Comparison of ENCODE assay signal across 31 cellular contexts in genomic region chr2:137521653-137522052, GRCh38.
"Had no signal": no experiment of that assay in that cellular context is flagged by ENCODE, and none has a peak within 500 bp of the region (broad histone marks: within the 10 kb centered on the region; RNA-seq: fewer than 3 reads in every experiment).

No MANE protein-coding gene starts in this region.

- H3K9me3 ChIP-seq: gastrocnemius medialis, neutrophil, right lobe of liver, uterus had no signal

- H3K9me3 Mint-ChIP-seq: activated CD4-positive, alpha-beta memory T cell treated with anti-CD3 and anti-CD28 coated beads for 36 hours; activated T-cell treated with anti-CD3 and anti-CD28 coated beads, Interleukin-2, amount 50 U/mL, for 24 hours; nephron; stimulated activated memory B cell treated with anti-CD40 and anti-IgM and Interleukin-4, amounts not matched to agents 10 μg/mL and 1 μg/mL and 100 μg/mL, for 72 hours; stimulated activated naive CD8-positive, alpha-beta T cell treated with anti-CD3 and anti-CD28 coated beads, Interleukin-15, amount 100 ng/mL, for 72 hours; type B pancreatic cell had no signal

- H3K4me3 ChIP-seq: coronary artery, dorsolateral prefrontal cortex, gastrocnemius medialis, hepatocyte, right lobe of liver, smooth muscle cell, uterus had no signal

- H3K4me3 Mint-ChIP-seq: activated CD4-positive, alpha-beta memory T cell treated with anti-CD3 and anti-CD28 coated beads for 36 hours; activated T-cell treated with anti-CD3 and anti-CD28 coated beads, Interleukin-2, amount 50 U/mL, for 24 hours; nephron; stimulated activated memory B cell treated with anti-CD40 and anti-IgM and Interleukin-4, amounts not matched to agents 10 μg/mL and 1 μg/mL and 100 μg/mL, for 72 hours; stimulated activated naive CD8-positive, alpha-beta T cell treated with anti-CD3 and anti-CD28 coated beads, Interleukin-15, amount 100 ng/mL, for 72 hours; type B pancreatic cell had no signal

- H3K4me2 ChIP-seq: hepatocyte, smooth muscle cell had no signal

- H3K27me3 ChIP-seq: brain microvascular endothelial cell, gastrocnemius medialis, hepatocyte, neutrophil, right lobe of liver, uterus had no signal

- ATAC-seq: gastrocnemius medialis; left ventricle myocardium superior; stimulated activated memory B cell treated with anti-CD40 and anti-IgM and Interleukin-4, amounts not matched to agents 10 μg/mL and 1 μg/mL and 100 μg/mL, for 72 hours; stimulated activated naive CD8-positive, alpha-beta T cell treated with anti-CD3 and anti-CD28 coated beads, Interleukin-15, amount 100 ng/mL, for 72 hours had no signal

- H3K4me1 ChIP-seq: gastrocnemius medialis, right lobe of liver, uterus had no signal

- H3K4me1 Mint-ChIP-seq: nephron; stimulated activated memory B cell treated with anti-CD40 and anti-IgM and Interleukin-4, amounts not matched to agents 10 μg/mL and 1 μg/mL and 100 μg/mL, for 72 hours; stimulated activated naive CD8-positive, alpha-beta T cell treated with anti-CD3 and anti-CD28 coated beads, Interleukin-15, amount 100 ng/mL, for 72 hours had no signal

- FAIRE-seq: astrocyte, TTC549 had no signal

- DNase-seq: activated CD4-positive, alpha-beta memory T cell treated with anti-CD3 and anti-CD28 coated beads for 36 hours; activated CD4-positive, alpha-beta T cell treated with anti-CD3 and anti-CD28 coated beads for 48 hours; activated CD8-positive, alpha-beta memory T cell treated with anti-CD3 and anti-CD28 coated beads, Interleukin-2, amount 50 U/mL, for 48 hours; activated gamma-delta T cell; activated naive CD4-positive, alpha-beta T cell treated with anti-CD3 and anti-CD28 coated beads, Interleukin-2, amount 50 U/mL, for 16 hours; activated T-cell treated with anti-CD3 and anti-CD28 coated beads, Interleukin-2, amount 50 U/mL, for 24 hours; amniotic stem cell; brain microvascular endothelial cell; dorsolateral prefrontal cortex; effector memory CD4-positive, alpha-beta T cell; gastrocnemius medialis; islet precursor cell; left ventricle myocardium superior; right lobe of liver; stimulated activated CD4-positive, alpha-beta T cell treated with anti-CD3 and anti-CD28 coated beads, Interleukin-1b, Interleukin-23, amount 100 ng/mL, for 48 hours; stimulated activated CD4-positive, alpha-beta T cell treated with anti-CD3 and anti-CD28 coated beads, Interleukin-4, amount 100 ng/mL, for 4 hours; stimulated activated CD8-positive, alpha-beta memory T cell treated with anti-CD3 and anti-CD28 coated beads, Interleukin-4, amount 100 ng/mL, for 48 hours; stimulated activated naive CD8-positive, alpha-beta T cell treated with anti-CD3 and anti-CD28 coated beads, Interleukin-15, amount 100 ng/mL, for 72 hours; substantia nigra; uterus had no signal

- H3K27me3 Mint-ChIP-seq: activated CD4-positive, alpha-beta memory T cell treated with anti-CD3 and anti-CD28 coated beads for 36 hours; activated T-cell treated with anti-CD3 and anti-CD28 coated beads, Interleukin-2, amount 50 U/mL, for 24 hours; progenitor cell of endocrine pancreas; stimulated activated memory B cell treated with anti-CD40 and anti-IgM and Interleukin-4, amounts not matched to agents 10 μg/mL and 1 μg/mL and 100 μg/mL, for 72 hours; stimulated activated naive CD8-positive, alpha-beta T cell treated with anti-CD3 and anti-CD28 coated beads, Interleukin-15, amount 100 ng/mL, for 72 hours; type B pancreatic cell had no signal

- H3K27ac Mint-ChIP-seq: activated CD4-positive, alpha-beta memory T cell treated with anti-CD3 and anti-CD28 coated beads for 36 hours; activated T-cell treated with anti-CD3 and anti-CD28 coated beads, Interleukin-2, amount 50 U/mL, for 24 hours; nephron; progenitor cell of endocrine pancreas; stimulated activated memory B cell treated with anti-CD40 and anti-IgM and Interleukin-4, amounts not matched to agents 10 μg/mL and 1 μg/mL and 100 μg/mL, for 72 hours; stimulated activated naive CD8-positive, alpha-beta T cell treated with anti-CD3 and anti-CD28 coated beads, Interleukin-15, amount 100 ng/mL, for 72 hours; type B pancreatic cell had no signal

- H3K79me2 ChIP-seq: hepatocyte had no signal

- H3K27ac ChIP-seq: brain microvascular endothelial cell, coronary artery, dorsolateral prefrontal cortex, gastrocnemius medialis, hepatocyte, neutrophil, right lobe of liver, uterus, VCaP had no signal

- H3K36me3 ChIP-seq: brain microvascular endothelial cell, gastrocnemius medialis, neutrophil, right lobe of liver, uterus had no signal

- H3K36me3 Mint-ChIP-seq: activated CD4-positive, alpha-beta memory T cell treated with anti-CD3 and anti-CD28 coated beads for 36 hours; stimulated activated memory B cell treated with anti-CD40 and anti-IgM and Interleukin-4, amounts not matched to agents 10 μg/mL and 1 μg/mL and 100 μg/mL, for 72 hours; type B pancreatic cell had no signal

- H2AFZ ChIP-seq: hepatocyte had no signal
